11 cellular contexts compared by ENCODE assay signal in genomic region chr7:71308105-71308504, GRCh38.
DNase-seq lines count a peak whose midpoint lies in the region; ATAC-seq and TF ChIP-seq lines count a peak whose summit lies in the region.
"Had no signal": no experiment of that assay in that cellular context is flagged by ENCODE, and none has a peak within 500 bp of the region (broad histone marks: within the 10 kb centered on the region; RNA-seq: fewer than 3 reads in every experiment).

No MANE protein-coding gene starts in this region.

- no peak for TF ChIP-seq CTCF in left lung (IDR thresholded peaks at IDR 0.05)

- DNase-seq in ELF-1 (ENCODE audit: low read depth, low spot score) (peak; percentile 43), cerebellar cortex (ENCODE audit: low spot score) (peak; percentile 44), left lung (no peak), sciatic nerve (ENCODE audit: low spot score) (no peak), H7 (no peak), midbrain (lab: John Stamatoyannopoulos, UW) (no peak)
- DNase-seq: activated effector memory CD4-positive, alpha-beta T cell treated with Interleukin-2 at 50 U/mL for 16 hours; right lobe of liver had no signal

- H3K36me3 ChIP-seq in left lung, result no peaks in the 10 kb centered on the region
- H3K36me3 ChIP-seq in H7 (replicated peaks; ENCODE audit: control insufficient read depth, insufficient read depth, low read length), result peaks cover 1% of the 10 kb centered on the region; the same call in 1 of the 2 replicates
- H3K36me3 ChIP-seq: right lobe of liver had no signal

- intact Hi-C loops in left lung (cut with DNase I), result no loop called here
- intact Hi-C loops in sciatic nerve (cut with DNase I), result no loop called here

- H3K27me3 ChIP-seq in left lung (no peaks in the 10 kb centered on the region), H7 (ENCODE audit: control insufficient read depth, insufficient read depth, low read length) (no peaks in the 10 kb centered on the region)
- H3K27me3 ChIP-seq: right lobe of liver had no signal

- no peaks in the 10 kb centered on the region for H3K9me3 ChIP-seq in left lung
- H3K9me3 ChIP-seq: right lobe of liver had no signal

- peaks cover 0 to 6% of the 10 kb centered on the region in 2 donors for H3K4me1 ChIP-seq in left lung
- H3K4me1 ChIP-seq: right lobe of liver had no signal

- peak; percentile 19 for ATAC-seq in left lung
- ATAC-seq in sciatic nerve, result peak; percentile 87
- ATAC-seq in GM19463 (IDR thresholded peaks at IDR 0.05; ENCODE audit: unreplicated experiment), result no peak
- no peak for ATAC-seq in HG03280 (IDR thresholded peaks at IDR 0.05; ENCODE audit: unreplicated experiment)
- ATAC-seq: left lobe of liver, right lobe of liver had no signal

- no peak overlapping the region for H3K27ac ChIP-seq in left lung
- H3K27ac ChIP-seq: right lobe of liver had no signal

- no peak overlapping the region for H3K4me3 ChIP-seq in left lung
- no peak overlapping the region for H3K4me3 ChIP-seq in H7 (ENCODE audit: insufficient read depth, low read depth, low read length)
- H3K4me3 ChIP-seq: right lobe of liver had no signal

Comparison
In these comparisons a context has a peak if more than half of its experiments do, and no peak if none do; other contexts are left out.
1. DNase-seq: peak in ELF-1 (single experiment) and cerebellar cortex (single experiment); none in left lung (0 of 2), sciatic nerve (single experiment), H7 (single experiment) and midbrain (single experiment).
2. ATAC-seq: peak in left lung (single experiment) and sciatic nerve (single experiment); none in GM19463 (single experiment) and HG03280 (single experiment).